ENCODE assay signal across 19 cellular contexts in genomic region chr15:62927196-62927595, GRCh38.
DNase-seq lines count a peak whose midpoint lies in the region; ATAC-seq and TF ChIP-seq lines count a peak whose summit lies in the region.
"Had no signal": no experiment of that assay in that cellular context is flagged by ENCODE, and none has a peak within 500 bp of the region (broad histone marks: within the 10 kb centered on the region; RNA-seq: fewer than 3 reads in every experiment).

No MANE protein-coding gene starts in this region.

- BruUV-seq in Panc1 (replicated peaks; lab: Mats Ljungman, UMichigan): no TSS peak

- POLR2A ChIA-PET in Panc1 (lab: Charles Lee): no interaction called here

- no peak overlapping the region for H2AFZ ChIP-seq in trophoblast cell (ENCODE audit: insufficient read depth, low read length, poor library complexity)

- H2AK5ac ChIP-seq in trophoblast cell (ENCODE audit: low read length): no peak overlapping the region

- no peak overlapping the region for H3K14ac ChIP-seq in trophoblast cell (ENCODE audit: low read length)

- peak overlapping the region; percentile 79 for H2BK120ac ChIP-seq in trophoblast cell (ENCODE audit: insufficient read depth, low read length, poor library complexity)

- H2BK5ac ChIP-seq in trophoblast cell (ENCODE audit: low read depth, low read length, poor library complexity): peak overlapping the region; percentile 86

- H2BK12ac ChIP-seq in trophoblast cell (ENCODE audit: low read length): peak overlapping the region; percentile 79

- H4K12ac ChIP-seq in trophoblast cell (ENCODE audit: low read depth, low read length): no peak overlapping the region

- no peak overlapping the region for H3K23ac ChIP-seq in trophoblast cell (ENCODE audit: low read length)

- TF ChIP-seq CTCF in Panc1 (IDR thresholded peaks at IDR 0.05): no peak
- no peak for TF ChIP-seq CTCF in fibroblast of the aortic adventitia (IDR thresholded peaks at IDR 0.05; ENCODE audit: insufficient read depth, low read length)

- no peaks in the 10 kb centered on the region for H3K9me3 ChIP-seq in Panc1 (ENCODE audit: control insufficient read depth, insufficient read depth, low read depth, low read length)
- H3K9me3 ChIP-seq in trophoblast cell (ENCODE audit: insufficient read depth, low read depth, low read length): no peaks in the 10 kb centered on the region
- H3K9me3 ChIP-seq: BLaER1 had no signal

- CTCF ChIA-PET in Panc1 (lab: Charles Lee): interaction anchor here (0.7 kb wide), 1 partner anchor 105 kb away, joined by 3 read pairs; no protein-coding TSS in a partner anchor

- no peak overlapping the region for H4K8ac ChIP-seq in trophoblast cell (ENCODE audit: low read depth, low read length)

- peaks cover 43% of the 10 kb centered on the region for H3K79me1 ChIP-seq in trophoblast cell (ENCODE audit: low read length)

- H3K36me3 ChIP-seq in Panc1 (ENCODE audit: control insufficient read depth, insufficient read depth, low read length): no peaks in the 10 kb centered on the region
- H3K36me3 ChIP-seq in trophoblast cell (ENCODE audit: control insufficient read depth in 1 of 2, insufficient read depth in 2 of 2, low read length in 2 of 2): no peaks in the 10 kb centered on the region
- H3K36me3 ChIP-seq: BLaER1 had no signal

- H3K18ac ChIP-seq in trophoblast cell (ENCODE audit: low read length): no peak overlapping the region

- H3K4ac ChIP-seq in trophoblast cell (ENCODE audit: low read depth, low read length): peak overlapping the region; percentile 67

- in situ Hi-C loops in Caki2 (cut with HindIII; ENCODE audit: low pct_unique_long_range_greater_than_20kb, low sequenced_read_pairs) (no loop called here), Panc1 (cut with HindIII; ENCODE audit: low pct_unique_long_range_greater_than_20kb, low sequenced_read_pairs) (no loop called here)

- H3K4me1 ChIP-seq in Panc1 (ENCODE audit: control insufficient read depth, insufficient read depth, low read length): peaks cover 11% of the 10 kb centered on the region
- peaks cover 6 to 8% of the 10 kb centered on the region in 2 experiments for H3K4me1 ChIP-seq in trophoblast cell (ENCODE audit: control insufficient read depth in 1 of 2, insufficient read depth in 2 of 2, low read length in 2 of 2)
- H3K4me1 ChIP-seq: BLaER1 had no signal

- no peaks in the 10 kb centered on the region for H3K27me3 ChIP-seq in Panc1 (ENCODE audit: control insufficient read depth, insufficient read depth, low read length)
- no peaks in the 10 kb centered on the region for H3K27me3 ChIP-seq in trophoblast cell (ENCODE audit: insufficient read depth, low read length)
- H3K27me3 ChIP-seq: BLaER1 had no signal

- ATAC-seq in Panc1: no peak
- no peak for ATAC-seq in GM18520 (IDR thresholded peaks at IDR 0.05; ENCODE audit: unreplicated experiment)
- ATAC-seq in HG03439 (IDR thresholded peaks at IDR 0.05; ENCODE audit: unreplicated experiment): no peak
- no peak for ATAC-seq in GM21526 (IDR thresholded peaks at IDR 0.05; ENCODE audit: low FRiP score, unreplicated experiment)

- no peak overlapping the region for H3K4me2 ChIP-seq in trophoblast cell (ENCODE audit: low read length)
- H3K4me2 ChIP-seq: BLaER1 had no signal

- H3K4me3 ChIP-seq in Panc1 (ENCODE audit: low read depth in 2 of 2, low read length in 2 of 2) (no peak overlapping the region), fibroblast of the aortic adventitia (ENCODE audit: low read depth, low read length) (no peak overlapping the region), trophoblast cell (ENCODE audit: low read depth, low read length) (no peak overlapping the region)
- H3K4me3 ChIP-seq: BLaER1 had no signal

- peaks cover 3% of the 10 kb centered on the region for H3K79me2 ChIP-seq in trophoblast cell (ENCODE audit: control insufficient read depth, insufficient read depth, low read length, poor library complexity)

- H3K27ac ChIP-seq in Panc1 (ENCODE audit: low read length) (peak overlapping the region; percentile 59; the same call in 1 of the 2 replicates), trophoblast cell (ENCODE audit: low read depth, low read length) (peak overlapping the region; percentile 98)
- H3K27ac ChIP-seq: BLaER1 had no signal

- peak overlapping the region; percentile 87 for H4K91ac ChIP-seq in trophoblast cell (ENCODE audit: low read depth, low read length)

- DNase-seq in Caki2 (ENCODE audit: low read depth) (peak; percentile 31), Panc1 (ENCODE audit: low read depth, low spot score) (no peak), fibroblast of the aortic adventitia (ENCODE audit: low read depth) (peak; percentile 21), trophoblast cell (no peak), NCI-H1930 (lab: John Stamatoyannopoulos, UW) (no peak)
- DNase-seq: CD4-positive, alpha-beta T cell; COR-L47; DMS153; GDM1; Karpas-422; NCI-H1694 treated with DMSO at 0.1 percent for 48 hours; NCI-H446; NCI-H526 treated with DMSO at 0.1 percent for 48 hours; OCI-M1; SHP77 had no signal

- intact Hi-C loops in Panc1 (cut with micrococcal nuclease; ENCODE audit: unreplicated experiment): no loop called here

- no peak overlapping the region for H3K9ac ChIP-seq in trophoblast cell (ENCODE audit: low read length)
- H3K9ac ChIP-seq: BLaER1 had no signal

Comparison
In these comparisons a context has a peak if more than half of its experiments do, and no peak if none do; other contexts are left out.
1. DNase-seq: peak in Caki2 (single experiment) and fibroblast of the aortic adventitia (single experiment); none in Panc1 (single experiment), trophoblast cell (0 of 2) and NCI-H1930 (0 of 2).